16 cellular contexts compared by ENCODE assay signal in the genomic region with DNA sequence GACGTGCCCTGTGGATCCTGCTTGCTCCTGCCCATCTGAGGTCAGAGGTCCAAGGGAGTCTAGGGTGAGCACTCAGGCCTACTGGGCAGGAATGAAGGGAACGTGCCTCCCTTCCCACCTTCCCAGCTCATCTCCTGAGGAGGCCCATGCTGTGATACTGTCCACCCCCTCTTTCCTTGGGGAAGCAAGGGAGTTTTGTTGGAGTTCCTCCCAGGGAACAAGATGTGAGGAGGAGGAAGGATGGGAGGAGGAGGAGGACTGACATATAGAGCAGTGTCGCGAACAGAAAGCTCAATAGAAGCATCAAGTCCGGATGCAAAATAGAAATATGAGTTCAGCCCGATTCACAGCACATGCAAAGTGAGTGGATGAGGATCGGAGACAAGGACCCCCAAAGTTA. TPM values are rescaled to one million over a fixed set of nuclear protein-coding genes. Genes with fewer than 3 reads are reported as not detected.
DNase-seq lines count a peak whose midpoint lies in the region; ATAC-seq, FAIRE-seq and TF ChIP-seq lines count a peak whose summit lies in the region.
"Had no signal": no experiment of that assay in that cellular context is flagged by ENCODE, and none has a peak within 500 bp of the region (broad histone marks: within the 10 kb centered on the region; RNA-seq: fewer than 3 reads in every experiment).

No MANE protein-coding gene starts in this region.

- no peak for DNase-seq in HTR-8/SVneo (ENCODE audit: insufficient read length, low spot score)
- DNase-seq in bronchial epithelial cell (ENCODE audit: low read depth), result no peak
- DNase-seq in putamen (ENCODE audit: low spot score), result peak; percentile 76
- DNase-seq in sciatic nerve (ENCODE audit: low spot score), result no peak
- no peak for DNase-seq in Ammon's horn (ENCODE audit: low spot score)
- no peak for DNase-seq in GM10248 (ENCODE audit: extremely low spot score)
- DNase-seq: ACHN; C1 segment of cervical spinal cord; CD4-positive, alpha-beta T cell; DMS79; H7 had no signal

- FAIRE-seq in HTR-8/SVneo (lab: Jason Lieb, UNC) (peak; percentile 59), bronchial epithelial cell (lab: Jason Lieb, UNC) (peak; percentile 7)

- intact Hi-C loops in sciatic nerve (cut with DNase I), result no loop called here

- CTCF ChIA-PET in GM10248 (lab: Yijun Ruan, JAX), result interaction anchor here (0.9 to 2.1 kb wide), 5 partner anchors 10 to 107 kb away, joined by 3 to 5 read pairs (median 4); no protein-coding TSS in a partner anchor

- H3K27me3 ChIP-seq in bronchial epithelial cell (ENCODE audit: control insufficient read depth, insufficient read depth, low read length), result no peaks in the 10 kb centered on the region

- H3K4me3 Mint-ChIP-seq in nephron, result peak overlapping the region in 2 of 3 experiments; percentile 24 to 45
- H3K4me3 Mint-ChIP-seq: B cell; CD4-positive, alpha-beta T cell; GM23338 had no signal

- peak overlapping the region; percentile 44 to 95 (median 95) for H3K27ac Mint-ChIP-seq in nephron
- H3K27ac Mint-ChIP-seq: B cell; CD4-positive, alpha-beta T cell; GM23338 had no signal

- POLR2A ChIA-PET in GM10248 (lab: Yijun Ruan, JAX), result interaction anchor here (0.6 kb wide), 1 partner anchor 549 kb away, joined by 3 read pairs; no protein-coding TSS in a partner anchor

- TF ChIP-seq CTCF in bronchial epithelial cell (IDR thresholded peaks at IDR 0.05; ENCODE audit: insufficient read depth, low read length, severe bottlenecking) (no peak), nephron (IDR thresholded peaks at IDR 0.05; ENCODE audit: unreplicated experiment in 3 of 3) (no peak), GM10248 (IDR thresholded peaks at IDR 0.05; ENCODE audit: control extremely low read depth, extremely low read depth, low read depth, missing control alignments) (no peak)

- H3K36me3 Mint-ChIP-seq in nephron (ENCODE audit: low read depth), result peaks cover 3% of the 10 kb centered on the region

- no peaks in the 10 kb centered on the region for H3K27me3 Mint-ChIP-seq in nephron (ENCODE audit: low read depth)
- H3K27me3 Mint-ChIP-seq: B cell; CD4-positive, alpha-beta T cell had no signal

- H3K4me1 Mint-ChIP-seq in nephron, result peaks cover 20% of the 10 kb centered on the region
- H3K4me1 Mint-ChIP-seq: GM23338 had no signal

- no peak overlapping the region for H3K4me3 ChIP-seq in bronchial epithelial cell (ENCODE audit: low read depth, low read length)
- H3K4me3 ChIP-seq: GM23338 had no signal

- H3K36me3 ChIP-seq in bronchial epithelial cell (ENCODE audit: control insufficient read depth, insufficient read depth, low read length), result no peaks in the 10 kb centered on the region

- ATAC-seq in sciatic nerve, result no peak
- ATAC-seq: GM23338 had no signal

- no peaks in the 10 kb centered on the region for H3K9me3 Mint-ChIP-seq in nephron
- H3K9me3 Mint-ChIP-seq: CD4-positive, alpha-beta T cell; GM23338 had no signal

RNA-seq across cellular contexts. Expression of a gene that starts 41.0 kb away (rescaled TPM):
- total RNA-seq in bronchial epithelial cell (not detected in 2 replicates), sciatic nerve (not detected)
- total RNA-seq: A172; B cell; CD4-positive, alpha-beta T cell; G401; GM23338; H7 had no signal

RNA-seq across cellular contexts. Expression of a gene that starts 58.7 kb away (rescaled TPM):
- under 0.01 TPM in 1 of 2 replicates, not detected in the other for total RNA-seq in bronchial epithelial cell
- 2.5 TPM for total RNA-seq in sciatic nerve
- total RNA-seq: B cell, GM23338 had no signal
